14 cellular contexts compared by ENCODE assay signal in genomic region chr2:133362061-133362476, GRCh38.
DNase-seq lines count a peak whose midpoint lies in the region; ATAC-seq and TF ChIP-seq lines count a peak whose summit lies in the region.
"Had no signal": no experiment of that assay in that cellular context is flagged by ENCODE, and none has a peak within 500 bp of the region (broad histone marks: within the 10 kb centered on the region; RNA-seq: fewer than 3 reads in every experiment).

No MANE protein-coding gene starts in this region.

- in situ Hi-C loops in astrocyte of the cerebellum (cut with HindIII; ENCODE audit: low sequenced_read_pairs): no loop called here

- H3K4me1 Mint-ChIP-seq in CD14-positive monocyte: no peaks in the 10 kb centered on the region
- peaks cover 4% of the 10 kb centered on the region for H3K4me1 Mint-ChIP-seq in activated CD4-positive, alpha-beta T cell treated with anti-CD3 and anti-CD28 coated beads, Interleukin-2, amount 10 ng/mL, durations not matched to agents 24 days and 14 days

- TF ChIP-seq CTCF in astrocyte of the cerebellum (IDR thresholded peaks at IDR 0.05; ENCODE audit: low read depth, low read length, missing control alignments) (no peak), CD14-positive monocyte (IDR thresholded peaks at IDR 0.05) (no peak)

- ATAC-seq in HG03520 (IDR thresholded peaks at IDR 0.05; ENCODE audit: unreplicated experiment): no peak
- ATAC-seq: Right ventricle myocardium inferior; stimulated activated naive CD8-positive, alpha-beta T cell treated with anti-CD3 and anti-CD28 coated beads, Interleukin-15, Interleukin-2, amounts not matched to agents 100 U/mL and 50 U/mL, for 24 hours had no signal

- H3K4me3 Mint-ChIP-seq in CD14-positive monocyte: no peak overlapping the region
- no peak overlapping the region for H3K4me3 Mint-ChIP-seq in activated CD4-positive, alpha-beta T cell treated with anti-CD3 and anti-CD28 coated beads, Interleukin-2, amount 10 ng/mL, durations not matched to agents 24 days and 14 days
- H3K4me3 Mint-ChIP-seq: activated naive CD8-positive, alpha-beta T cell had no signal

- no peak overlapping the region for H3K27ac Mint-ChIP-seq in CD14-positive monocyte
- no peak overlapping the region for H3K27ac Mint-ChIP-seq in activated CD4-positive, alpha-beta T cell treated with anti-CD3 and anti-CD28 coated beads, Interleukin-2, amount 10 ng/mL, durations not matched to agents 24 days and 14 days
- H3K27ac Mint-ChIP-seq: activated naive CD8-positive, alpha-beta T cell had no signal

- intact Hi-C loops in CD14-positive monocyte (cut with micrococcal nuclease): no loop called here
- intact Hi-C loops in activated CD4-positive, alpha-beta T cell treated with anti-CD3 and anti-CD28 coated beads, Interleukin-2, amount 10 ng/mL, durations not matched to agents 24 days and 14 days (cut with micrococcal nuclease): no loop called here

- DNase-seq in AG08395 (ENCODE audit: low spot score) (peak; percentile 64), HS-27A (ENCODE audit: low read depth) (peak; percentile 51), astrocyte of the cerebellum (ENCODE audit: low read depth) (peak; percentile 22), kidney tubule cell (ENCODE audit: low spot score) (peak; percentile 21), NCI-H774 (lab: John Stamatoyannopoulos, UW) (no peak), CD14-positive monocyte (ENCODE audit: low spot score) (no peak)
- no peak for DNase-seq in activated CD4-positive, alpha-beta T cell treated with anti-CD3 and anti-CD28 coated beads, Interleukin-2, amount 10 ng/mL, durations not matched to agents 24 days and 14 days
- DNase-seq: activated CD4-positive, alpha-beta T cell treated with anti-CD3 and anti-CD28 coated beads for 4 hours; NCI-H2029; stimulated activated naive CD8-positive, alpha-beta T cell treated with anti-CD3 and anti-CD28 coated beads, Interleukin-15, Interleukin-2, amounts not matched to agents 100 U/mL and 50 U/mL, for 24 hours had no signal

- no peaks in the 10 kb centered on the region for H3K27me3 Mint-ChIP-seq in CD14-positive monocyte (ENCODE audit: low read depth in 3 of 3)
- no peaks in the 10 kb centered on the region for H3K27me3 Mint-ChIP-seq in activated CD4-positive, alpha-beta T cell treated with anti-CD3 and anti-CD28 coated beads, Interleukin-2, amount 10 ng/mL, durations not matched to agents 24 days and 14 days
- H3K27me3 Mint-ChIP-seq: activated naive CD8-positive, alpha-beta T cell had no signal

- no peak overlapping the region for H3K4me3 ChIP-seq in astrocyte of the cerebellum (ENCODE audit: low read depth, low read length)
- H3K4me3 ChIP-seq: lung had no signal

- H3K36me3 Mint-ChIP-seq in CD14-positive monocyte: no peaks in the 10 kb centered on the region
- no peaks in the 10 kb centered on the region for H3K36me3 Mint-ChIP-seq in activated CD4-positive, alpha-beta T cell treated with anti-CD3 and anti-CD28 coated beads, Interleukin-2, amount 10 ng/mL, durations not matched to agents 24 days and 14 days (ENCODE audit: low read depth)
- H3K36me3 Mint-ChIP-seq: activated naive CD8-positive, alpha-beta T cell had no signal

- H3K9me3 Mint-ChIP-seq in CD14-positive monocyte: peaks cover 0 to 1% (median 0%) of the 10 kb centered on the region in 7 donors
- no peaks in the 10 kb centered on the region for H3K9me3 Mint-ChIP-seq in activated CD4-positive, alpha-beta T cell treated with anti-CD3 and anti-CD28 coated beads, Interleukin-2, amount 10 ng/mL, durations not matched to agents 24 days and 14 days

Comparison
In these comparisons a context has a peak if more than half of its experiments do, and no peak if none do; other contexts are left out.
1. DNase-seq: peak in AG08395 (single experiment), HS-27A (single experiment), astrocyte of the cerebellum (single experiment) and kidney tubule cell (single experiment); none in NCI-H774 (single experiment), CD14-positive monocyte (single experiment) and activated CD4-positive, alpha-beta T cell treated with anti-CD3 and anti-CD28 coated beads, Interleukin-2, amount 10 ng/mL, durations not matched to agents 24 days and 14 days (single experiment).